ENCODE assay signal across 33 cellular contexts in the genomic region with DNA sequence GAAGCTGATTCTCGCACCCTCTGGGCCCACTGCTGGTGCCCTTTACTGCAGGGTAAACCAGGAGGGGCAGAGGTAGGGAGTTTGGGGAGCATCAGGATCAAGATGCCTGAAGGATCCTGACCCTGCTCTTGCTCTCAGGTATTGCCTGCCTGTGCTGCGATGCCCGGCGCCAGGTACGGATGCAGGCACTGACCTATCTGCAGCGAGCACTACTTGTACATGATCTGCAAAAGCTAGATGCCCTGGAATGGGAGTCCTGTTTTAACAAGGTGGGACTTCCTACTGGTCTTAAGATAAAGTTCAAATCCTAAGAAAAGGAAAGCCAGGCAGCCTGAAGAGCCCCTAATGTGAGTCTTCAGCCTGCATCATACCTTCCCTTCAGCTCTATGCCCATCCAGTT.
"Had no signal": no experiment of that assay in that cellular context is flagged by ENCODE, and none has a peak within 500 bp of the region (broad histone marks: within the 10 kb centered on the region; RNA-seq: fewer than 3 reads in every experiment).

No MANE protein-coding gene starts in this region.

- H3K9me3 ChIP-seq: adrenal gland, body of pancreas, breast epithelium had no signal

- FAIRE-seq: astrocyte, TTC549 had no signal

- H3K4me3 ChIP-seq: adrenal gland, body of pancreas, breast epithelium had no signal

- H3K27me3 ChIP-seq: adrenal gland, body of pancreas, brain microvascular endothelial cell, breast epithelium had no signal

- H3K27ac ChIP-seq: adrenal gland, body of pancreas, brain microvascular endothelial cell, breast epithelium, VCaP had no signal

- ATAC-seq: activated CD8-positive, alpha-beta T cell treated with anti-CD3 and anti-CD28 coated beads for 36 hours; activated T-cell treated with anti-CD3 and anti-CD28 coated beads, Interleukin-2, amount 50 U/mL, for 4 hours; activated T-cell treated with anti-CD3 and anti-CD28 coated beads, Interleukin-2, amount 50 U/mL, for 72 hours; activated T-helper 17 cell treated with anti-CD3 and anti-CD28 coated beads, Interleukin-2, amount 50 U/mL, for 72 hours; body of pancreas had no signal

- H3K4me1 ChIP-seq: adrenal gland, body of pancreas, breast epithelium had no signal

- DNase-seq: activated B cell treated with CpG ODN at 0.5 μM for 24 hours; activated CD4-positive, alpha-beta memory T cell treated with anti-CD3 and anti-CD28 coated beads for 36 hours; activated CD4-positive, alpha-beta T cell treated with anti-CD3 and anti-CD28 coated beads for 4 hours; activated CD4-positive, alpha-beta T cell treated with anti-CD3 and anti-CD28 coated beads, Interleukin-2, amount 10 ng/mL, durations not matched to agents 24 days and 14 days; activated CD4-positive, alpha-beta T cell treated with anti-CD3 and anti-CD28 coated beads, Interleukin-2, amount 50 U/mL, for 1 hour; activated CD4-positive, alpha-beta T cell treated with anti-CD3 and anti-CD28 coated beads, Interleukin-2, amount 50 U/mL, for 4 hours; activated CD4-positive, CD25-positive, alpha-beta regulatory T cell treated with anti-CD3 and anti-CD28 coated beads, Interleukin-2, amount 50 U/mL, for 72 hours; activated CD8-positive, alpha-beta memory T cell treated with anti-CD3 and anti-CD28 coated beads, Interleukin-2, amount 50 U/mL, for 4 hours; activated CD8-positive, alpha-beta T cell treated with anti-CD3 and anti-CD28 coated beads for 36 hours; activated effector memory CD4-positive, alpha-beta T cell treated with anti-CD3 and anti-CD28 coated beads, Interleukin-2, amount 50 U/mL, for 16 hours; activated gamma-delta T cell treated with Interleukin-2 at 50 U/mL for 16 hours; activated naive CD4-positive, alpha-beta T cell; activated naive CD4-positive, alpha-beta T cell treated with anti-CD3 and anti-CD28 coated beads for 36 hours; activated naive CD4-positive, alpha-beta T cell treated with anti-CD3 and anti-CD28 coated beads, Interleukin-2, amount 50 U/mL, for 16 hours; activated naive CD8-positive, alpha-beta T cell treated with anti-CD3 and anti-CD28 coated beads for 36 hours; activated T-cell treated with anti-CD3 and anti-CD28 coated beads for 4 hours; activated T-cell treated with anti-CD3 and anti-CD28 coated beads, Interleukin-2, amount 50 U/mL, for 1 hour; activated T-cell treated with anti-CD3 and anti-CD28 coated beads, Interleukin-2, amount 50 U/mL, for 4 hours; activated T-cell treated with anti-CD3 and anti-CD28 coated beads, Interleukin-2, amount 50 U/mL, for 72 hours; adrenal gland; amniotic stem cell; aorta; body of pancreas; brain microvascular endothelial cell; central memory CD4-positive, alpha-beta T cell; T-helper 1 cell; T-helper 2 cell; T-helper 9 cell had no signal
